ENCODE assay signal across 14 cellular contexts in the genomic region with DNA sequence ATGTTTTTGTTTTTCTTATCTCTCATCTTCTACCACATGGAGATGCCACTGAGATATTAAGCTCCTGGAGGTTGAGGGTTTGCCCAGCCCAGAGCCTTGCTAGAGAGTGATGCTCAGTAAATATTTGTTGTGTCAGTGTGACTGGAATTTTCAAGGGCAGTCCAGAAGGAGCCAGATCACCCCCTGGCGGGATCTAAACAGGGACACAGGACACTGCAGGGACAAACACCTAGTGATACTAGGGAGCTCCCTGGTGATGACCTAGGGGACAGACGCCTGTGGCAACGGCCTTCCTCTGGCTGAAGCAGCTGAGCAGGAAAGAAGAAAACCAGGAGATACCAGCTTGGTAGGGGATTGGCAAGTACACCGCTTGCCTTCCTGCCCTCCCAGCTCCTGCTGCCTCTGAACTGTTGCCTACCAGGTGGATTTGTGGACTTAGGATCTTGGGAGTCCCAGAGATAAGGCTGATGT.
A peak's percentile ranks its signal among the peaks of the same experiment; 100 is the strongest.
DNase-seq lines count a peak whose midpoint lies in the region; ATAC-seq and TF ChIP-seq lines count a peak whose summit lies in the region.
"Had no signal": no experiment of that assay in that cellular context is flagged by ENCODE, and none has a peak within 500 bp of the region (broad histone marks: within the 10 kb centered on the region; RNA-seq: fewer than 3 reads in every experiment).

No MANE protein-coding gene starts in this region.

- H3K4me1 Mint-ChIP-seq in natural killer cell treated with Interleukin-12 subunit alpha and Interleukin-12 subunit beta and Interleukin-15 and Interleukin-18, amount 100 ng/mL, for 72 hours (ENCODE audit: low read depth in 2 of 2) = no peaks in the 10 kb centered on the region
- H3K4me1 Mint-ChIP-seq: activated B cell treated with CpG ODN at 0.5 μM for 24 hours had no signal

- TF ChIP-seq POLR2A in heart left ventricle (IDR thresholded peaks at IDR 0.05) (no peak), transverse colon (IDR thresholded peaks at IDR 0.05) (no peak), tibial nerve (IDR thresholded peaks at IDR 0.05) (no peak)

- intact Hi-C loops in heart left ventricle (cut with DNase I) (loop anchor here in 3 of 10 donors (10.0 kb wide), 2 partner anchors 224 to 734 kb away; no protein-coding TSS in a partner anchor), cardiac septum (cut with DNase I) (no loop called here), transverse colon (cut with DNase I; ENCODE audit: low total_unique reads) (no loop called here)

- H3K4me3 Mint-ChIP-seq in natural killer cell treated with Interleukin-12 subunit alpha and Interleukin-12 subunit beta and Interleukin-15 and Interleukin-18, amount 100 ng/mL, for 72 hours = no peak overlapping the region
- H3K4me3 Mint-ChIP-seq: activated B cell treated with CpG ODN at 0.5 μM for 24 hours; activated T-cell treated with anti-CD3 and anti-CD28 coated beads, Interleukin-2, amount 50 U/mL, for 72 hours had no signal

- H3K27me3 ChIP-seq in heart left ventricle = no peaks in the 10 kb centered on the region
- H3K27me3 ChIP-seq in transverse colon = no peaks in the 10 kb centered on the region
- H3K27me3 ChIP-seq in tibial nerve = no peaks in the 10 kb centered on the region
- H3K27me3 ChIP-seq: upper lobe of left lung had no signal

- WGBS in heart left ventricle, 4 donors = 54 to 73% (median 65%) methylated on average over 4 of the region's 4 CpGs
- WGBS in transverse colon (ENCODE audit: low coverage in 1 of 2), 2 donors = 20 to 74% methylated on average over 1 to 4 of the region's 4 CpGs
- WGBS in tibial nerve, 2 donors = 83 to 89% methylated on average over 4 of the region's 4 CpGs

- H3K9me3 Mint-ChIP-seq in natural killer cell treated with Interleukin-12 subunit alpha and Interleukin-12 subunit beta and Interleukin-15 and Interleukin-18, amount 100 ng/mL, for 72 hours = peaks cover 15% of the 10 kb centered on the region

- in situ Hi-C loops in transverse colon (cut with MboI; ENCODE audit: low pct_ligation_motif_present in 1 of 4, low pct_unique_long_range_greater_than_20kb in 1 of 4, low sequenced_read_pairs in 3 of 4) = no loop called here

- no peak overlapping the region for H3K27ac Mint-ChIP-seq in natural killer cell treated with Interleukin-12 subunit alpha and Interleukin-12 subunit beta and Interleukin-15 and Interleukin-18, amount 100 ng/mL, for 72 hours
- H3K27ac Mint-ChIP-seq: activated B cell treated with CpG ODN at 0.5 μM for 24 hours; activated T-cell treated with anti-CD3 and anti-CD28 coated beads, Interleukin-2, amount 50 U/mL, for 72 hours had no signal

- H3K27ac ChIP-seq in heart left ventricle (no peak overlapping the region), transverse colon (no peak overlapping the region), tibial nerve (no peak overlapping the region)
- H3K27ac ChIP-seq: upper lobe of left lung had no signal

- H3K4me1 ChIP-seq in heart left ventricle (no peaks in the 10 kb centered on the region), transverse colon (no peaks in the 10 kb centered on the region), tibial nerve (no peaks in the 10 kb centered on the region)
- H3K4me1 ChIP-seq: upper lobe of left lung had no signal

- H3K27me3 Mint-ChIP-seq in natural killer cell treated with Interleukin-12 subunit alpha and Interleukin-12 subunit beta and Interleukin-15 and Interleukin-18, amount 100 ng/mL, for 72 hours = no peaks in the 10 kb centered on the region
- H3K27me3 Mint-ChIP-seq: activated B cell treated with CpG ODN at 0.5 μM for 24 hours had no signal

- TF ChIP-seq EP300 in transverse colon (IDR thresholded peaks at IDR 0.05; ENCODE audit: low read depth) (no peak), tibial nerve (IDR thresholded peaks at IDR 0.05) (no peak)

- DNase-seq in heart left ventricle (no peak), cardiac septum (ENCODE audit: low spot score) (no peak), OCI-M1 (lab: John Stamatoyannopoulos, UW) (peak; percentile 11), epithelial cell of proximal tubule (ENCODE audit: low read depth) (no peak), transverse colon (peak; percentile 10), tibial nerve (ENCODE audit: low spot score in 2 of 2) (no peak), GM20000 (ENCODE audit: low spot score) (no peak)
- DNase-seq in natural killer cell treated with Interleukin-12 subunit alpha and Interleukin-12 subunit beta and Interleukin-15 and Interleukin-18, amount 100 ng/mL, for 72 hours (ENCODE audit: low spot score) = no peak
- DNase-seq: activated B cell treated with CpG ODN at 0.5 μM for 24 hours; activated T-cell treated with anti-CD3 and anti-CD28 coated beads, Interleukin-2, amount 50 U/mL, for 72 hours; AML-193; GDM1; NCI-H187 treated with DMSO at 0.1 percent for 48 hours; upper lobe of left lung had no signal

- peak in 6 of 12 donors; percentile 8 to 39 (median 20) for TF ChIP-seq CTCF in heart left ventricle (IDR thresholded peaks at IDR 0.05)
- TF ChIP-seq CTCF in epithelial cell of proximal tubule (conservative IDR thresholded peaks at IDR 0.05; ENCODE audit: low read depth, low read length) = peak; percentile 41
- TF ChIP-seq CTCF in transverse colon (IDR thresholded peaks at IDR 0.05) = peak in 4 of 5 experiments; percentile 14 to 41 (median 28)
- TF ChIP-seq CTCF in tibial nerve (IDR thresholded peaks at IDR 0.05) = no peak
- no peak for TF ChIP-seq CTCF in GM20000 (IDR thresholded peaks at IDR 0.05; ENCODE audit: extremely low read depth, missing control alignments)

- peak in 3 of 4 donors; percentile 46 to 60 (median 58) for ATAC-seq in heart left ventricle
- ATAC-seq in natural killer cell treated with Interleukin-12 subunit alpha and Interleukin-12 subunit beta and Interleukin-15 and Interleukin-18, amount 100 ng/mL, for 72 hours = no peak
- ATAC-seq: activated T-cell treated with anti-CD3 and anti-CD28 coated beads, Interleukin-2, amount 50 U/mL, for 72 hours had no signal

- peaks cover 4% of the 10 kb centered on the region for H3K36me3 Mint-ChIP-seq in natural killer cell treated with Interleukin-12 subunit alpha and Interleukin-12 subunit beta and Interleukin-15 and Interleukin-18, amount 100 ng/mL, for 72 hours

- H3K9me3 ChIP-seq in heart left ventricle = peaks cover 0 to 16% (median 10%) of the 10 kb centered on the region in 12 donors
- H3K9me3 ChIP-seq in transverse colon = peaks cover 8 to 9% of the 10 kb centered on the region in 2 donors
- peaks cover 0 to 14% (median 0%) of the 10 kb centered on the region in 4 donors for H3K9me3 ChIP-seq in tibial nerve

- H3K4me3 ChIP-seq in heart left ventricle = no peak overlapping the region
- no peak overlapping the region for H3K4me3 ChIP-seq in epithelial cell of proximal tubule (ENCODE audit: low read depth, low read length)
- no peak overlapping the region for H3K4me3 ChIP-seq in transverse colon
- no peak overlapping the region for H3K4me3 ChIP-seq in tibial nerve
- H3K4me3 ChIP-seq: upper lobe of left lung had no signal

- H3K36me3 ChIP-seq in heart left ventricle = no peaks in the 10 kb centered on the region
- no peaks in the 10 kb centered on the region for H3K36me3 ChIP-seq in transverse colon
- H3K36me3 ChIP-seq in tibial nerve = no peaks in the 10 kb centered on the region
- H3K36me3 ChIP-seq: upper lobe of left lung had no signal

Comparison
In these comparisons a context has a peak if more than half of its experiments do, and no peak if none do; other contexts are left out.
1. ATAC-seq: peak in heart left ventricle (3 of 4); none in natural killer cell treated with Interleukin-12 subunit alpha and Interleukin-12 subunit beta and Interleukin-15 and Interleukin-18, amount 100 ng/mL, for 72 hours (0 of 2).
2. DNase-seq: peak in OCI-M1 (single experiment) and transverse colon (single experiment); none in heart left ventricle (0 of 5), cardiac septum (single experiment), epithelial cell of proximal tubule (single experiment), tibial nerve (0 of 2), GM20000 (single experiment) and natural killer cell treated with Interleukin-12 subunit alpha and Interleukin-12 subunit beta and Interleukin-15 and Interleukin-18, amount 100 ng/mL, for 72 hours (single experiment).
3. CTCF ChIP-seq: peak in epithelial cell of proximal tubule (single experiment) and transverse colon (4 of 5); none in tibial nerve (0 of 5) and GM20000 (single experiment).